ENCODE assay signal across 17 cellular contexts in the genomic region with DNA sequence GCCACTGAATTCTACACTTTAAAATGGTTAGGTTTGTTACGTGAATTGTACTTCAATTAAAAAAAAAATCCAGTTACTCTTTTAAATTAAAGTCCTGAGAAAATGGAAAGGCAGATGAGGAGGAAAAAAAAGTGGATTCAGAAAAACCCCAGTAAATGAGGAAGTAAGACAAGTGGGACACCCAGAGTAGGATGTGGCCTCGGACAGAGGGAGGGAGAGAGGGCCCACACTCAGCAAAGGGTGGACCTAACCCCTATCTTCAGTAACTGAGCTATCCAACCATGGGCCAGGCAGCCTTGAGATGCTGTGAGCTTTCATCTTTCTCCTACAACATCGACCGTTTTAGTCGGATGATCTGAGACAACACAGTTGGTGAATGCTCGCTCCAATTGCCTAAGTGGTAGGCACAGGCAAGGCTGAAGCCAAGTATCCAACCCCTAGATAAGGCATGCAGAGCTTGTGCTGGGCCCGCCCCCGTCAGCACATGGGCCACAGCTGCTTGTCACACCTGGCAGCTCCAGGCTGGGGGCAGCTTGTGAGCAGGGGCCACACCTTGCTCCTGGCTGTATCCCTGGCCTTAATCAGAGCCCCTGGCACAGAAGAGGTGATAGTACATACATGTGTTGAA.
DNase-seq lines count a peak whose midpoint lies in the region; ATAC-seq and TF ChIP-seq lines count a peak whose summit lies in the region.
"Had no signal": no experiment of that assay in that cellular context is flagged by ENCODE, and none has a peak within 500 bp of the region (broad histone marks: within the 10 kb centered on the region; RNA-seq: fewer than 3 reads in every experiment).

No MANE protein-coding gene starts in this region.

- DNase-seq in SK-N-SH = no peak
- DNase-seq in SJCRH30 = no peak
- no peak for DNase-seq in left ventricle myocardium inferior
- DNase-seq in thoracic aorta (ENCODE audit: low spot score) = no peak
- no peak for DNase-seq in HK-2 (ENCODE audit: unreplicated experiment)
- no peak for DNase-seq in SIG-M5 treated with dmso at 0.1 percent for 504 hours (lab: John Stamatoyannopoulos, UW; ENCODE audit: unreplicated experiment)
- DNase-seq: 8988T; activated CD4-positive, alpha-beta T cell treated with anti-CD3 and anti-CD28 coated beads, Interleukin-2, amount 10 ng/mL, durations not matched to agents 24 days and 14 days; DMS79 treated with DMSO at 0.1 percent for 48 hours; effector memory CD4-positive, alpha-beta T cell; hypothalamus; NCI-H1092 treated with DMSO at 0.1 percent for 48 hours; small intestine; trophoblast cell had no signal

- 97% methylated on average over 8 of the region's 8 CpGs for WGBS in SK-N-SH (ENCODE audit: low lambda C conversion rate)

- POLR2A ChIA-PET in SK-N-SH (lab: Yijun Ruan, JAX) = no interaction called here

- no peaks in the 10 kb centered on the region for H3K79me2 ChIP-seq in SK-N-SH (ENCODE audit: insufficient read depth)

- H3K4me3 ChIP-seq in SK-N-SH (ENCODE audit: low read depth in 2 of 2, low read length in 1 of 2) (no peak overlapping the region), SJCRH30 (no peak overlapping the region), left ventricle myocardium inferior (no peak overlapping the region), thoracic aorta (no peak overlapping the region)

- CTCF ChIA-PET in SK-N-SH (lab: Yijun Ruan, JAX) = interaction anchor here (1.0 to 2.0 kb wide), 4 partner anchors 12 to 265 kb away, joined by 3 to 6 read pairs (median 4); no protein-coding TSS in a partner anchor

- H2AFZ ChIP-seq in SK-N-SH (ENCODE audit: low read depth) = no peak overlapping the region

- intact Hi-C loops in left ventricle myocardium inferior (cut with micrococcal nuclease) = no loop called here

- no peaks in the 10 kb centered on the region for H3K9me2 ChIP-seq in SK-N-SH

- no peaks in the 10 kb centered on the region for H3K27me3 ChIP-seq in SK-N-SH (ENCODE audit: insufficient read depth)
- no peaks in the 10 kb centered on the region for H3K27me3 ChIP-seq in SJCRH30
- H3K27me3 ChIP-seq in left ventricle myocardium inferior (ENCODE audit: low read depth) = no peaks in the 10 kb centered on the region
- H3K27me3 ChIP-seq in thoracic aorta (replicated peaks; ENCODE audit: insufficient read depth) = no peaks in the 10 kb centered on the region

- peaks cover 10 to 20% of the 10 kb centered on the region in 2 experiments for H3K36me3 ChIP-seq in SK-N-SH (replicated peaks in 1 of 2; ENCODE audit: control insufficient read depth in 1 of 2, insufficient read depth in 2 of 2, low read length in 1 of 2)
- H3K36me3 ChIP-seq in SJCRH30 = peaks cover 3% of the 10 kb centered on the region; the same call in 1 of the 2 replicates
- peaks cover 19% of the 10 kb centered on the region for H3K36me3 ChIP-seq in left ventricle myocardium inferior
- no peaks in the 10 kb centered on the region for H3K36me3 ChIP-seq in thoracic aorta

- peaks cover 31 to 39% of the 10 kb centered on the region in 2 experiments for H3K4me1 ChIP-seq in SK-N-SH (ENCODE audit: control insufficient read depth in 1 of 2, insufficient read depth in 2 of 2, low read depth in 1 of 2, low read length in 1 of 2)
- H3K4me1 ChIP-seq in SJCRH30 = peaks cover 8% of the 10 kb centered on the region
- H3K4me1 ChIP-seq in left ventricle myocardium inferior = peaks cover 45% of the 10 kb centered on the region
- peaks cover 36 to 55% of the 10 kb centered on the region in 2 donors for H3K4me1 ChIP-seq in thoracic aorta (ENCODE audit: control insufficient read depth in 1 of 2, low read depth in 2 of 2)

- no peak for TF ChIP-seq CTCF in SK-N-SH (IDR thresholded peaks at IDR 0.05)
- TF ChIP-seq CTCF in left ventricle myocardium inferior (IDR thresholded peaks at IDR 0.05; ENCODE audit: borderline replicate concordance) = no peak
- no peak for TF ChIP-seq CTCF in thoracic aorta (IDR thresholded peaks at IDR 0.05)

- H3K9me3 ChIP-seq in SK-N-SH = no peaks in the 10 kb centered on the region
- no peaks in the 10 kb centered on the region; the same call in 1 of the 2 replicates for H3K9me3 ChIP-seq in SJCRH30 (replicated peaks)
- peaks cover 5% of the 10 kb centered on the region for H3K9me3 ChIP-seq in left ventricle myocardium inferior (replicated peaks)
- H3K9me3 ChIP-seq in thoracic aorta = no peaks in the 10 kb centered on the region

- H3K27ac ChIP-seq in SK-N-SH (ENCODE audit: low read depth in 2 of 2, low read length in 1 of 2) (peak overlapping the region; percentile 50 to 97; a peak in 3 of 4 replicates), SJCRH30 (peak overlapping the region; percentile 29; the same call in 1 of the 2 replicates), left ventricle myocardium inferior (replicated peaks) (peak overlapping the region; percentile 7), thoracic aorta (peak overlapping the region; percentile 84 to 89)
- H3K27ac ChIP-seq: C4-2B had no signal

- H4K20me1 ChIP-seq in SK-N-SH (ENCODE audit: insufficient read depth) = no peaks in the 10 kb centered on the region

- ATAC-seq in SK-N-SH treated with all-trans-retinoic acid at 6 μM for 48 hours (no peak), thoracic aorta (ENCODE audit: insufficient number of reproducible peaks, low FRiP score, low read depth) (no peak), HG02763 (IDR thresholded peaks at IDR 0.05; ENCODE audit: unreplicated experiment) (no peak)

- TF ChIP-seq RAD21 in SK-N-SH (IDR thresholded peaks at IDR 0.05; ENCODE audit: low read length) = no peak

- no peak overlapping the region for H3K4me2 ChIP-seq in SK-N-SH

- H3K9ac ChIP-seq in SK-N-SH = no peak overlapping the region

- peaks cover 31% of the 10 kb centered on the region for H3F3A ChIP-seq in SK-N-SH (replicated peaks; ENCODE audit: insufficient read depth)

- TF ChIP-seq EP300 in SK-N-SH (IDR thresholded peaks at IDR 0.05; ENCODE audit: borderline replicate concordance in 1 of 2, low read depth in 1 of 2, low read length in 1 of 2) = no peak

TF ChIP-seq in SK-N-SH, 30 proteins besides CTCF, POLR2A, EP300 and RAD21 (continues in another document):
- TF ChIP-seq CHD2 (IDR thresholded peaks at IDR 0.05; ENCODE audit: low read length, partially characterized antibody) (no peak), RCOR1 (IDR thresholded peaks at IDR 0.05; ENCODE audit: low read length) (no peak), POLR2AphosphoS5 (IDR thresholded peaks at IDR 0.05; ENCODE audit: low read depth, low read length) (no peak)
- TF ChIP-seq, protein P1, sequence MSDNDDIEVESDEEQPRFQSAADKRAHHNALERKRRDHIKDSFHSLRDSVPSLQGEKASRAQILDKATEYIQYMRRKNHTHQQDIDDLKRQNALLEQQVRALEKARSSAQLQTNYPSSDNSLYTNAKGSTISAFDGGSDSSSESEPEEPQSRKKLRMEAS (IDR thresholded peaks at IDR 0.05; ENCODE audit: low read depth) = no peak
- TF ChIP-seq, protein P2, sequence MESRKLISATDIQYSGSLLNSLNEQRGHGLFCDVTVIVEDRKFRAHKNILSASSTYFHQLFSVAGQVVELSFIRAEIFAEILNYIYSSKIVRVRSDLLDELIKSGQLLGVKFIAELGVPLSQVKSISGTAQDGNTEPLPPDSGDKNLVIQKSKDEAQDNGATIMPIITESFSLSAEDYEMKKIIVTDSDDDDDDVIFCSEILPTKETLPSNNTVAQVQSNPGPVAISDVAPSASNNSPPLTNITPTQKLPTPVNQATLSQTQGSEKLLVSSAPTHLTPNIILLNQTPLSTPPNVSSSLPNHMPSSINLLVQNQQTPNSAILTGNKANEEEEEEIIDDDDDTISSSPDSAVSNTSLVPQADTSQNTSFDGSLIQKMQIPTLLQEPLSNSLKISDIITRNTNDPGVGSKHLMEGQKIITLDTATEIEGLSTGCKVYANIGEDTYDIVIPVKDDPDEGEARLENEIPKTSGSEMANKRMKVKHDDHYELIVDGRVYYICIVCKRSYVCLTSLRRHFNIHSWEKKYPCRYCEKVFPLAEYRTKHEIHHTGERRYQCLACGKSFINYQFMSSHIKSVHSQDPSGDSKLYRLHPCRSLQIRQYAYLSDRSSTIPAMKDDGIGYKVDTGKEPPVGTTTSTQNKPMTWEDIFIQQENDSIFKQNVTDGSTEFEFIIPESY (IDR thresholded peaks at IDR 0.05; ENCODE audit: borderline replicate concordance, low read depth) = no peak

TF ChIP-seq in SK-N-SH treated with all-trans-retinoic acid at 6 μM for 48 hours, 23 proteins besides CTCF, POLR2A, EP300 and RAD21 (continues in another document):
- TF ChIP-seq, protein P3, sequence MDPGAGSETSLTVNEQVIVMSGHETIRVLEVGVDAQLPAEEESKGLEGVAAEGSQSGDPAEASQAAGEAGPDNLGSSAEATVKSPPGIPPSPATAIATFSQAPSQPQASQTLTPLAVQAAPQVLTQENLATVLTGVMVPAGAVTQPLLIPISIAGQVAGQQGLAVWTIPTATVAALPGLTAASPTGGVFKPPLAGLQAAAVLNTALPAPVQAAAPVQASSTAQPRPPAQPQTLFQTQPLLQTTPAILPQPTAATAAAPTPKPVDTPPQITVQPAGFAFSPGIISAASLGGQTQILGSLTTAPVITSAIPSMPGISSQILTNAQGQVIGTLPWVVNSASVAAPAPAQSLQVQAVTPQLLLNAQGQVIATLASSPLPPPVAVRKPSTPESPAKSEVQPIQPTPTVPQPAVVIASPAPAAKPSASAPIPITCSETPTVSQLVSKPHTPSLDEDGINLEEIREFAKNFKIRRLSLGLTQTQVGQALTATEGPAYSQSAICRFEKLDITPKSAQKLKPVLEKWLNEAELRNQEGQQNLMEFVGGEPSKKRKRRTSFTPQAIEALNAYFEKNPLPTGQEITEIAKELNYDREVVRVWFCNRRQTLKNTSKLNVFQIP (CRISPR knock-in tag; IDR thresholded peaks at IDR 0.05; ENCODE audit: borderline replicate concordance, low read depth) = no peak
- TF ChIP-seq, protein P4, sequence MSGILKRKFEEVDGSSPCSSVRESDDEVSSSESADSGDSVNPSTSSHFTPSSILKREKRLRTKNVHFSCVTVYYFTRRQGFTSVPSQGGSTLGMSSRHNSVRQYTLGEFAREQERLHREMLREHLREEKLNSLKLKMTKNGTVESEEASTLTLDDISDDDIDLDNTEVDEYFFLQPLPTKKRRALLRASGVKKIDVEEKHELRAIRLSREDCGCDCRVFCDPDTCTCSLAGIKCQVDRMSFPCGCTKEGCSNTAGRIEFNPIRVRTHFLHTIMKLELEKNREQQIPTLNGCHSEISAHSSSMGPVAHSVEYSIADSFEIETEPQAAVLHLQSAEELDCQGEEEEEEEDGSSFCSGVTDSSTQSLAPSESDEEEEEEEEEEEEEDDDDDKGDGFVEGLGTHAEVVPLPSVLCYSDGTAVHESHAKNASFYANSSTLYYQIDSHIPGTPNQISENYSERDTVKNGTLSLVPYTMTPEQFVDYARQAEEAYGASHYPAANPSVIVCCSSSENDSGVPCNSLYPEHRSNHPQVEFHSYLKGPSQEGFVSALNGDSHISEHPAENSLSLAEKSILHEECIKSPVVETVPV (CRISPR knock-in tag; IDR thresholded peaks at IDR 0.05) = no peak
- TF ChIP-seq CSDC2 (CRISPR knock-in tag; IDR thresholded peaks at IDR 0.05) (no peak), TCF4 (CRISPR knock-in tag; IDR thresholded peaks at IDR 0.05; ENCODE audit: borderline replicate concordance) (no peak), OSR1 (CRISPR knock-in tag; IDR thresholded peaks at IDR 0.05) (no peak), ZNF70 (CRISPR knock-in tag; IDR thresholded peaks at IDR 0.05) (no peak), ZFP3 (CRISPR knock-in tag; IDR thresholded peaks at IDR 0.05) (no peak), ZC3H10 (CRISPR knock-in tag; IDR thresholded peaks at IDR 0.05) (no peak), ZNF565 (CRISPR knock-in tag; conservative IDR thresholded peaks at IDR 0.05; ENCODE audit: low read depth) (no peak)

Comparison
In these comparisons a context has a peak if more than half of its experiments do, and no peak if none do; other contexts are left out.
1. H3K27ac ChIP-seq: peak in every context shown above with its lines; median percentile 86 in thoracic aorta; 74 in SK-N-SH; 29 in SJCRH30; 7 in left ventricle myocardium inferior.